1 cellular context compared by ENCODE assay signal in genomic region chr22:49927483-49928184, GRCh38.
TF ChIP-seq lines count a peak whose summit lies in the region.

No MANE protein-coding gene starts in this region.

TF ChIP-seq in GM12878, 131 proteins besides CTCF, POLR2A, EP300 and RAD21:
- TF ChIP-seq SIN3A (IDR thresholded peaks at IDR 0.05; ENCODE audit: low read depth, low read length): no peak
- TF ChIP-seq RELA (IDR thresholded peaks at IDR 0.05; ENCODE audit: borderline replicate concordance, partially characterized antibody): no peak
- TF ChIP-seq ZBTB33 (IDR thresholded peaks at IDR 0.05): no peak
- no peak for TF ChIP-seq JUND (IDR thresholded peaks at IDR 0.05; ENCODE audit: low read depth, low read length)
- TF ChIP-seq RBBP5 (conservative IDR thresholded peaks at IDR 0.05): no peak
- TF ChIP-seq MAX (IDR thresholded peaks at IDR 0.05; ENCODE audit: low read depth, low read length): no peak
- TF ChIP-seq BMI1 (IDR thresholded peaks at IDR 0.05; ENCODE audit: borderline replicate concordance): no peak
- TF ChIP-seq MEF2B (IDR thresholded peaks at IDR 0.05; ENCODE audit: partially characterized antibody, poor library complexity, severe bottlenecking): no peak
- no peak for TF ChIP-seq BCLAF1 (IDR thresholded peaks at IDR 0.05)
- no peak for TF ChIP-seq HSF1 (IDR thresholded peaks at IDR 0.05; ENCODE audit: low read depth, low read length)
- TF ChIP-seq ATF2 (IDR thresholded peaks at IDR 0.05; ENCODE audit: low read length): no peak
- no peak for TF ChIP-seq NFIC (IDR thresholded peaks at IDR 0.05; ENCODE audit: low read depth, low read length)
